Comparison of ENCODE assay signal across 15 cellular contexts in the genomic region with DNA sequence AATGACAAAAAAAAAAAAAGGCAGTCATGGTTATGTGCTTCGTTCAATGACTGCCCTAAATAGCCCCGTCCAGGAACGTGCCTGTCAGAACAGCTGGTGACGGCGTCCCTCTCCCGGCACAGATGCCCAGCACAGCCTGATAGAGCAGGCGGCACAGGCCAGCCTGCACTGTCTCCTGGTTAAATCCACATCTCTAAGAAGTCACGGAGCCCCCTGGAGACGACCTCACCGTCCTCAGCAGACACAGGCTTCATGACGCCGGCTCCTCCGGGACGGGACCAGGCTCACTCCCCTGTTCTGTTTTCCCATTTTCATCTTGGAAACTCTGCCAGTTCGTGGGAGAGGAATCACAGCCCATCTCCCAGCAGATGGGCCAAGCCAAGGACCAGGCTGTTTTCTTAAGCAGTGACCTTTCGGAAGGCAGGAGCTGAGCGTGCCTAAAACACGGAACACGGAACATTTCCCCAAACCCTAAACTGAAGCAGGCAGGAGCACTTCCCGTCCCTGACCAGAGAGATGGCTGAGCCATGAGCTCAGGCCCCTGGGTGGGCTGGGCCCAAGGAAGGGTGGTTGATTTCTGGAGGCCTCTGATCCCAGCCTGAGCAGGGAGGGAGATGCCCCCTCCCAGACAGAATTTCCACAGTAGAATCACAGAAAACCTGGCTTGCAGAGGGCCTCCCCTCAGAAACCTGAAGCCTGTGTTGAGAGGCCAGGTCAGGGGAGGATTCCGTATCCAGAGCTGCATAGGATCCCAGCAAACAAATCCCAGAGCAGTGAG. TPM values are rescaled to one million over a fixed set of nuclear protein-coding genes. Genes with fewer than 3 reads are reported as not detected.
A peak's percentile ranks its signal among the peaks of the same experiment; 100 is the strongest.
DNase-seq lines count a peak whose midpoint lies in the region; ATAC-seq and TF ChIP-seq lines count a peak whose summit lies in the region.
"Had no signal": no experiment of that assay in that cellular context is flagged by ENCODE, and none has a peak within 500 bp of the region (broad histone marks: within the 10 kb centered on the region; RNA-seq: fewer than 3 reads in every experiment).

No MANE protein-coding gene starts in this region.

- no peaks in the 10 kb centered on the region for H3F3A ChIP-seq in neural progenitor cell (ENCODE audit: low read depth)

- TF ChIP-seq POLR2A in heart left ventricle (IDR thresholded peaks at IDR 0.05), result no peak

- no peaks in the 10 kb centered on the region for H4K20me1 ChIP-seq in neural progenitor cell (ENCODE audit: low read depth)

- H3K4me2 ChIP-seq in neural progenitor cell, result peak overlapping the region; percentile 25
- H3K4me2 ChIP-seq: KMS-11 had no signal

- H3K27me3 ChIP-seq in heart left ventricle (no peaks in the 10 kb centered on the region), neural progenitor cell (no peaks in the 10 kb centered on the region), tibial artery (no peaks in the 10 kb centered on the region)

- H3K27ac Mint-ChIP-seq in neural progenitor cell, result peak overlapping the region; percentile 98
- H3K27ac Mint-ChIP-seq: activated naive CD4-positive, alpha-beta T cell treated with anti-CD3 and anti-CD28 coated beads, Interleukin-2, amount 50 U/mL, for 24 hours; memory B cell had no signal

- H3K9ac ChIP-seq in neural progenitor cell, result no peak overlapping the region
- H3K9ac ChIP-seq: KMS-11 had no signal

- DNase-seq in amygdala (lab: John Stamatoyannopoulos, UW), result peak in 32 of 56 donors; percentile 14 to 70 (median 44)
- peak; percentile 71 to 83 (median 76) for DNase-seq in heart left ventricle
- no peak for DNase-seq in neural progenitor cell (ENCODE audit: low spot score)
- DNase-seq in tibial artery, result peak; percentile 61 to 84
- no peak for DNase-seq in activated naive CD4-positive, alpha-beta T cell treated with Interleukin-2 at 50 U/mL for 16 hours
- DNase-seq in KG1 (lab: John Stamatoyannopoulos, UW), result no peak
- no peak for DNase-seq in DMS153 (lab: John Stamatoyannopoulos, UW)
- DNase-seq: NCI-H2227 treated with DMSO at 0.1 percent for 48 hours; SIG-M5; stimulated activated CD4-positive, alpha-beta T cell treated with anti-CD3 and anti-CD28 coated beads, Interleukin-4, amount 100 ng/mL, for 24 hours had no signal

- intact Hi-C loops in heart left ventricle (cut with DNase I), result loop anchor here in 4 of 10 donors (5.0 kb wide), 3 partner anchors 34 to 71 kb away; partner anchors contain the start of gene ADCY5 (in 4 of the 4)
- intact Hi-C loops in tibial artery (cut with DNase I; ENCODE audit: low total_unique reads), result no loop called here

- H2AFZ ChIP-seq in neural progenitor cell (replicated peaks), result peak overlapping the region; percentile 96

- H3K4me3 Mint-ChIP-seq in neural progenitor cell, result peak overlapping the region; percentile 33
- H3K4me3 Mint-ChIP-seq: activated naive CD4-positive, alpha-beta T cell treated with anti-CD3 and anti-CD28 coated beads, Interleukin-2, amount 50 U/mL, for 24 hours; memory B cell had no signal

- H3K79me2 ChIP-seq in neural progenitor cell (ENCODE audit: low read depth), result no peaks in the 10 kb centered on the region

- 12 to 23% (median 20%) methylated on average over 18 to 21 of the region's 21 CpGs for WGBS in heart left ventricle, 4 donors

- H3K36me3 Mint-ChIP-seq in neural progenitor cell, result no peaks in the 10 kb centered on the region
- H3K36me3 Mint-ChIP-seq: activated naive CD4-positive, alpha-beta T cell treated with anti-CD3 and anti-CD28 coated beads, Interleukin-2, amount 50 U/mL, for 24 hours; memory B cell had no signal

- peak overlapping the region; percentile 74 to 94 (median 89) for H3K27ac ChIP-seq in heart left ventricle
- no peak overlapping the region for H3K27ac ChIP-seq in neural progenitor cell
- H3K27ac ChIP-seq in tibial artery, result peak overlapping the region; percentile 90 to 96
- H3K27ac ChIP-seq: epithelial cell of prostate, KMS-11 had no signal

- peaks cover 34% of the 10 kb centered on the region for H3K4me1 Mint-ChIP-seq in neural progenitor cell
- H3K4me1 Mint-ChIP-seq: activated naive CD4-positive, alpha-beta T cell treated with anti-CD3 and anti-CD28 coated beads, Interleukin-2, amount 50 U/mL, for 24 hours; memory B cell had no signal

- peak in 1 of 12 donors; percentile 14 for TF ChIP-seq CTCF in heart left ventricle (IDR thresholded peaks at IDR 0.05)
- TF ChIP-seq CTCF in neural progenitor cell (IDR thresholded peaks at IDR 0.05), result no peak
- no peak for TF ChIP-seq CTCF in tibial artery (IDR thresholded peaks at IDR 0.05)

- H3K9me3 Mint-ChIP-seq in neural progenitor cell, result no peaks in the 10 kb centered on the region
- H3K9me3 Mint-ChIP-seq: activated naive CD4-positive, alpha-beta T cell treated with anti-CD3 and anti-CD28 coated beads, Interleukin-2, amount 50 U/mL, for 24 hours; memory B cell had no signal

- peaks cover 5 to 98% (median 62%) of the 10 kb centered on the region in 12 donors for H3K4me1 ChIP-seq in heart left ventricle
- H3K4me1 ChIP-seq in neural progenitor cell, result peaks cover 27% of the 10 kb centered on the region
- peaks cover 4 to 100% (median 66%) of the 10 kb centered on the region in 4 donors for H3K4me1 ChIP-seq in tibial artery

- peaks cover 9% of the 10 kb centered on the region for H3K27me3 Mint-ChIP-seq in neural progenitor cell (ENCODE audit: insufficient read depth, low read depth)
- H3K27me3 Mint-ChIP-seq: activated naive CD4-positive, alpha-beta T cell treated with anti-CD3 and anti-CD28 coated beads, Interleukin-2, amount 50 U/mL, for 24 hours; memory B cell had no signal

- peak; percentile 79 to 89 (median 84) for ATAC-seq in heart left ventricle
- ATAC-seq in HG02571 (IDR thresholded peaks at IDR 0.05; ENCODE audit: unreplicated experiment), result no peak

- H3K4me3 ChIP-seq in heart left ventricle, result peak overlapping the region in 6 of 12 donors; percentile 0 to 34 (median 22)
- H3K4me3 ChIP-seq in neural progenitor cell, result no peak overlapping the region
- H3K4me3 ChIP-seq in tibial artery, result peak overlapping the region; percentile 23 to 35

- H3K9me3 ChIP-seq in heart left ventricle (no peaks in the 10 kb centered on the region), neural progenitor cell (ENCODE audit: low read depth) (no peaks in the 10 kb centered on the region), tibial artery (no peaks in the 10 kb centered on the region)

- H3K36me3 ChIP-seq in heart left ventricle (no peaks in the 10 kb centered on the region), neural progenitor cell (no peaks in the 10 kb centered on the region), tibial artery (no peaks in the 10 kb centered on the region)

RNA-seq across cellular contexts. Expression of gene ADCY5, which starts 35.9 kb away (rescaled TPM):
- total RNA-seq in heart left ventricle (100 to 1,000 TPM; 106 to 276 (median 170) TPM), neural progenitor cell (ENCODE audit: low replicate concordance) (1.0 and 1.6 TPM in 2 replicates)
- 10 to 100 TPM; 78.5 to 84.1 TPM for polyA plus RNA-seq in heart left ventricle

Comparison
In these comparisons a context has a peak if more than half of its experiments do, and no peak if none do; other contexts are left out.
1. DNase-seq: peak in amygdala (32 of 56), heart left ventricle (5 of 5) and tibial artery (2 of 2); none in neural progenitor cell (single experiment), activated naive CD4-positive, alpha-beta T cell treated with Interleukin-2 at 50 U/mL for 16 hours (single experiment), KG1 (single experiment) and DMS153 (single experiment).
2. RNA of gene ADCY5, which starts 35.9 kb away (total RNA-seq): 106 to 276 TPM in heart left ventricle; 1.0 to 1.6 TPM in neural progenitor cell; every median in the first group is over 10 times any median in the second.